In genomic region chr19:43690444-43690843, GRCh38 we compare ENCODE assay signal across 2 cellular contexts.
A peak's percentile ranks its signal among the peaks of the same experiment; 100 is the strongest.
TF ChIP-seq lines count a peak whose summit lies in the region.

No MANE protein-coding gene starts in this region.

TF ChIP-seq in HEK293, 187 proteins besides CTCF, POLR2A, EP300 and RAD21:
- TF ChIP-seq ZIC2 (tag by site-specific recombination; IDR thresholded peaks at IDR 0.05) (no peak), ZNF223 (tag by site-specific recombination; IDR thresholded peaks at IDR 0.05) (no peak), ZNF623 (tag by site-specific recombination; IDR thresholded peaks at IDR 0.05) (no peak), IKZF3 (tag by site-specific recombination; IDR thresholded peaks at IDR 0.05) (no peak), SCRT1 (tag by site-specific recombination; IDR thresholded peaks at IDR 0.05; ENCODE audit: borderline replicate concordance) (0 out of 2 replicates have a peak, but pooled peaks have one; percentile 15), ZNF658 (tag by site-specific recombination; IDR thresholded peaks at IDR 0.05) (no peak), SCRT2 (tag by site-specific recombination; IDR thresholded peaks at IDR 0.05) (peak; percentile 87)
- TF ChIP-seq, protein P1, sequence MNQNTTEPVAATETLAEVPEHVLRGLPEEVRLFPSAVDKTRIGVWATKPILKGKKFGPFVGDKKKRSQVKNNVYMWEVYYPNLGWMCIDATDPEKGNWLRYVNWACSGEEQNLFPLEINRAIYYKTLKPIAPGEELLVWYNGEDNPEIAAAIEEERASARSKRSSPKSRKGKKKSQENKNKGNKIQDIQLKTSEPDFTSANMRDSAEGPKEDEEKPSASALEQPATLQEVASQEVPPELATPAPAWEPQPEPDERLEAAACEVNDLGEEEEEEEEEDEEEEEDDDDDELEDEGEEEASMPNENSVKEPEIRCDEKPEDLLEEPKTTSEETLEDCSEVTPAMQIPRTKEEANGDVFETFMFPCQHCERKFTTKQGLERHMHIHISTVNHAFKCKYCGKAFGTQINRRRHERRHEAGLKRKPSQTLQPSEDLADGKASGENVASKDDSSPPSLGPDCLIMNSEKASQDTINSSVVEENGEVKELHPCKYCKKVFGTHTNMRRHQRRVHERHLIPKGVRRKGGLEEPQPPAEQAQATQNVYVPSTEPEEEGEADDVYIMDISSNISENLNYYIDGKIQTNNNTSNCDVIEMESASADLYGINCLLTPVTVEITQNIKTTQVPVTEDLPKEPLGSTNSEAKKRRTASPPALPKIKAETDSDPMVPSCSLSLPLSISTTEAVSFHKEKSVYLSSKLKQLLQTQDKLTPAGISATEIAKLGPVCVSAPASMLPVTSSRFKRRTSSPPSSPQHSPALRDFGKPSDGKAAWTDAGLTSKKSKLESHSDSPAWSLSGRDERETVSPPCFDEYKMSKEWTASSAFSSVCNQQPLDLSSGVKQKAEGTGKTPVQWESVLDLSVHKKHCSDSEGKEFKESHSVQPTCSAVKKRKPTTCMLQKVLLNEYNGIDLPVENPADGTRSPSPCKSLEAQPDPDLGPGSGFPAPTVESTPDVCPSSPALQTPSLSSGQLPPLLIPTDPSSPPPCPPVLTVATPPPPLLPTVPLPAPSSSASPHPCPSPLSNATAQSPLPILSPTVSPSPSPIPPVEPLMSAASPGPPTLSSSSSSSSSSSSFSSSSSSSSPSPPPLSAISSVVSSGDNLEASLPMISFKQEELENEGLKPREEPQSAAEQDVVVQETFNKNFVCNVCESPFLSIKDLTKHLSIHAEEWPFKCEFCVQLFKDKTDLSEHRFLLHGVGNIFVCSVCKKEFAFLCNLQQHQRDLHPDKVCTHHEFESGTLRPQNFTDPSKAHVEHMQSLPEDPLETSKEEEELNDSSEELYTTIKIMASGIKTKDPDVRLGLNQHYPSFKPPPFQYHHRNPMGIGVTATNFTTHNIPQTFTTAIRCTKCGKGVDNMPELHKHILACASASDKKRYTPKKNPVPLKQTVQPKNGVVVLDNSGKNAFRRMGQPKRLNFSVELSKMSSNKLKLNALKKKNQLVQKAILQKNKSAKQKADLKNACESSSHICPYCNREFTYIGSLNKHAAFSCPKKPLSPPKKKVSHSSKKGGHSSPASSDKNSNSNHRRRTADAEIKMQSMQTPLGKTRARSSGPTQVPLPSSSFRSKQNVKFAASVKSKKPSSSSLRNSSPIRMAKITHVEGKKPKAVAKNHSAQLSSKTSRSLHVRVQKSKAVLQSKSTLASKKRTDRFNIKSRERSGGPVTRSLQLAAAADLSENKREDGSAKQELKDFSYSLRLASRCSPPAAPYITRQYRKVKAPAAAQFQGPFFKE (tag by site-specific recombination; IDR thresholded peaks at IDR 0.05; ENCODE audit: borderline replicate concordance): no peak
- TF ChIP-seq, protein P2, sequence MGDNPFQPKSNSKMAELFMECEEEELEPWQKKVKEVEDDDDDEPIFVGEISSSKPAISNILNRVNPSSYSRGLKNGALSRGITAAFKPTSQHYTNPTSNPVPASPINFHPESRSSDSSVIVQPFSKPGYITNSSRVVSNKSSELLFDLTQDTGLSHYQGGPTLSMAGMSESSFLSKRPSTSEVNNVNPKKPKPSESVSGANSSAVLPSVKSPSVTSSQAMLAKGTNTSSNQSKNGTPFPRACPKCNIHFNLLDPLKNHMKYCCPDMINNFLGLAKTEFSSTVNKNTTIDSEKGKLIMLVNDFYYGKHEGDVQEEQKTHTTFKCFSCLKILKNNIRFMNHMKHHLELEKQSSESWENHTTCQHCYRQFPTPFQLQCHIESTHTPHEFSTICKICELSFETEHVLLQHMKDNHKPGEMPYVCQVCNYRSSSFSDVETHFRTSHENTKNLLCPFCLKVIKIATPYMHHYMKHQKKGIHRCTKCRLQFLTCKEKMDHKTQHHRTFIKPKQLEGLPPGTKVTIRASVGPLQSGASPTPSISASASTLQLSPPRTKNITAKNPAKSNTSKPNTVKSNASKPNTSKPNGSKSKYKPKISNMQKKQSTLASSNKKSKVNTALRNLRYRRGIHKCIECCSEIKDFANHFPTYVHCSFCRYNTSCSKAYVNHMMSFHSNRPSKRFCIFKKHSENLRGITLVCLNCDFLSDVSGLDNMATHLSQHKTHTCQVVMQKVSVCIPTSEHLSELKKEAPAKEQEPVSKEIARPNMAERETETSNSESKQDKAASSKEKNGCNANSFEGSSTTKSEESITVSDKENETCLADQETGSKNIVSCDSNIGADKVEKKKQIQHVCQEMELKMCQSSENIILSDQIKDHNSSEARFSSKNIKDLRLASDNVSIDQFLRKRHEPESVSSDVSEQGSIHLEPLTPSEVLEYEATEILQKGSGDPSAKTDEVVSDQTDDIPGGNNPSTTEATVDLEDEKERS (tag by site-specific recombination; IDR thresholded peaks at IDR 0.05): 0 out of 2 replicates have a peak, but pooled peaks have one; percentile 13

TF ChIP-seq in GM12878, 131 proteins besides CTCF, POLR2A, EP300 and RAD21:
- TF ChIP-seq IKZF2 (IDR thresholded peaks at IDR 0.05) (no peak), YY1 (IDR thresholded peaks at IDR 0.05; ENCODE audit: low read depth, low read length) (peak; percentile 58; the same call in 1 of the 2 replicates)
